8 cellular contexts compared by ENCODE assay signal in the genomic region with DNA sequence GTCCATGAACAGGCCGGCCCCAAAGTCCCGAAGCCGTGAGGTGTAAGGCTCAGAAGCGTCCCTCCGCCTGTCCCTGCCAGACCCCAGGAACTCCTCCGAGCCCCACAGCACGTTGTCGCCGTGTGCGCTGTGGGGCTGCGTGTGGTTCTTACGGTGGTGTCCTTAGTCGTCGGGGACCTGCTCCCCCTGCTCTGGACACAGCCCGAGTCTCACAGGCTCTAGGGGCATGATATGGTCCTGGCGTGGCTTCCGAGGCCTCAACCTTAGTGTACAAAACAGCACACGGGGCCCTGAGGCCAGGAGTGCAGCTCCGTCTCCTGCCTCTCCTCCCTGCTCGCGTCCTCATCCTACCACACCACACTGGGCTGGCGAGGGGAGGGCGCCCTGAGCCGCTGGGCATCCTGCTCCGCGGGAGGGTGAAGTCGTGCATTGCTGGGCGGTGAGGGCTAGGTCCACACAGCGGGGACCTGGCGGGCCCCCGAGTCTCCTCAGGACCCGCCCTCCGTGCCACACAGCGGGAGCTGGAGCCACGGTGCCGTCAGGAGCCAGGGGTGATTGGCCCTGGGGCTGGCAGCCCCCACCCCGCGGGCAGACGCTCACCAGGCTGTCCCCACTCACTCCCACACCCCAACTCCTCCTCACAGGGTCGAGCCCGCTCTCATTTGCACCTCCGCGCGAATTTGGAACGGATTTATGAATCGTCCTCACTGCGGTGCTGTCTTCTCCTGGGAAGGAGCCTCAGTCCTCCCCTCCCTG. TPM values are rescaled to one million over a fixed set of nuclear protein-coding genes. Genes with fewer than 3 reads are reported as not detected.
DNase-seq lines count a peak whose midpoint lies in the region; ATAC-seq, FAIRE-seq and TF ChIP-seq lines count a peak whose summit lies in the region.

No MANE protein-coding gene starts in this region.

- no peak overlapping the region for H3K27ac Mint-ChIP-seq in H9
- no peak overlapping the region for H3K27ac Mint-ChIP-seq in activated naive CD8-positive, alpha-beta T cell treated with anti-CD3 and anti-CD28 coated beads, Interleukin-2, amount 10 ng/mL, durations not matched to agents 7 days and 5 days

- H3K9me3 ChIP-seq in H9 (ENCODE audit: control insufficient read depth, low read depth, low read length): no peaks in the 10 kb centered on the region
- no peaks in the 10 kb centered on the region for H3K9me3 ChIP-seq in HepG2 (ENCODE audit: low read length)

- no peak overlapping the region for H3K4ac ChIP-seq in H9 (ENCODE audit: low read depth, low read length)

- no peak overlapping the region for H3K18ac ChIP-seq in H9 (ENCODE audit: insufficient read length, low read depth, low read length)

- peaks cover 24 to 29% of the 10 kb centered on the region in 2 experiments for H3K4me1 Mint-ChIP-seq in H9
- peaks cover 20% of the 10 kb centered on the region for H3K4me1 Mint-ChIP-seq in activated naive CD8-positive, alpha-beta T cell treated with anti-CD3 and anti-CD28 coated beads, Interleukin-2, amount 10 ng/mL, durations not matched to agents 7 days and 5 days

- peaks cover 4 to 6% of the 10 kb centered on the region in 2 experiments; a peak in 4 of 5 replicates for H3K36me3 ChIP-seq in HepG2 (replicated peaks in 1 of 2; ENCODE audit: control insufficient read depth in 1 of 2, insufficient read depth in 2 of 2, low read length in 2 of 2)

- POLR2A ChIA-PET in activated naive CD8-positive, alpha-beta T cell treated with anti-CD3 and anti-CD28 coated beads, Interleukin-2, amount 10 ng/mL, durations not matched to agents 7 days and 5 days (lab: Charles Lee): interaction anchor here (0.7 to 3.7 kb wide), 9 partner anchors 9 to 245 kb away, joined by 3 to 20 read pairs (median 4); a partner anchor contains a TSS
- POLR2A ChIA-PET in HepG2 (lab: Yijun Ruan, JAX): interaction anchor here (0.6 to 6.1 kb wide), 26 partner anchors 9 to 225 kb away, joined by 3 to 71 read pairs (median 5); a partner anchor contains a TSS

- H3K23me2 ChIP-seq in H9 (ENCODE audit: insufficient read length, low read depth, low read length, poor library complexity, severe bottlenecking): peaks cover 9% of the 10 kb centered on the region

- DNase-seq in H9 (no peak), HepG2 (ENCODE audit: low spot score) (no peak), urothelium cell line (ENCODE audit: low spot score) (peak; percentile 52), pons (ENCODE audit: low spot score) (no peak)
- no peak for DNase-seq in activated naive CD8-positive, alpha-beta T cell treated with anti-CD3 and anti-CD28 coated beads, Interleukin-2, amount 10 ng/mL, durations not matched to agents 7 days and 5 days

- H2AK5ac ChIP-seq in H9 (ENCODE audit: insufficient read length, low read length): no peak overlapping the region

- in situ Hi-C loops in HepG2 (cut with HindIII; ENCODE audit: extremely low pct_ligation_motif_present, low pct_unique_long_range_greater_than_20kb): no loop called here

- intact Hi-C loops in HepG2 (cut with micrococcal nuclease; ENCODE audit: unreplicated experiment): no loop called here

- H2BK15ac ChIP-seq in H9 (ENCODE audit: low read depth, low read length): no peak overlapping the region

- ATAC-seq in activated naive CD8-positive, alpha-beta T cell treated with anti-CD3 and anti-CD28 coated beads, Interleukin-2, amount 10 ng/mL, durations not matched to agents 7 days and 5 days (ENCODE audit: low read depth): no peak
- ATAC-seq in HepG2 (peak; percentile 11), GM21786 (IDR thresholded peaks at IDR 0.05; ENCODE audit: unreplicated experiment) (no peak), GM21528 (IDR thresholded peaks at IDR 0.05; ENCODE audit: low FRiP score, unreplicated experiment) (no peak)

- H3K4me3 Mint-ChIP-seq in H9: peak overlapping the region; percentile 60 to 77
- H3K4me3 Mint-ChIP-seq in activated naive CD8-positive, alpha-beta T cell treated with anti-CD3 and anti-CD28 coated beads, Interleukin-2, amount 10 ng/mL, durations not matched to agents 7 days and 5 days: peak overlapping the region; percentile 67

- H2AFZ ChIP-seq in H9 (ENCODE audit: low read length): no peak overlapping the region
- H2AFZ ChIP-seq in HepG2 (ENCODE audit: low read length): no peak overlapping the region

- TF ChIP-seq RAD21 in HepG2 (CRISPR knock-in tag; IDR thresholded peaks at IDR 0.05): no peak

- peaks cover 20% of the 10 kb centered on the region for H3K27me3 Mint-ChIP-seq in H9 (ENCODE audit: low read depth)
- H3K27me3 Mint-ChIP-seq in activated naive CD8-positive, alpha-beta T cell treated with anti-CD3 and anti-CD28 coated beads, Interleukin-2, amount 10 ng/mL, durations not matched to agents 7 days and 5 days: no peaks in the 10 kb centered on the region

- peaks cover 2% of the 10 kb centered on the region for H3K79me1 ChIP-seq in H9 (ENCODE audit: insufficient read depth, low read depth, low read length, poor library complexity, severe bottlenecking)

- CTCF ChIA-PET in HepG2 (lab: Yijun Ruan, JAX; ENCODE audit: low intra/inter-chr PET ratio, low total read pairs): interaction anchor here (1.0 kb wide), 1 partner anchor 92 kb away, joined by 3 read pairs; no protein-coding TSS in a partner anchor

- H3K4me1 ChIP-seq in H9 (ENCODE audit: insufficient read depth, low read length) (peaks cover 3% of the 10 kb centered on the region; the same call in 1 of the 2 replicates), HepG2 (ENCODE audit: insufficient read depth, low read length) (peaks cover 60% of the 10 kb centered on the region)

- H3K27ac ChIP-seq in 22Rv1: peak overlapping the region; percentile 85
- H3K27ac ChIP-seq in H9 (ENCODE audit: insufficient read length, low read depth, low read length): no peak overlapping the region
- peak overlapping the region; percentile 79 for H3K27ac ChIP-seq in HepG2 (ENCODE audit: extremely low read length, insufficient read depth, low read length)

- WGBS in H9 (ENCODE audit: extremely low coverage, insufficient read length, low lambda C conversion rate): no CpG with 5 or more reads among the region's 47 CpGs
- WGBS in HepG2 (ENCODE audit: low lambda C conversion rate): 27% methylated on average over 25 of the region's 47 CpGs

- H4K8ac ChIP-seq in H9 (replicated peaks; ENCODE audit: insufficient read length, low read depth, low read length): no peak overlapping the region

- no peak for FAIRE-seq in HepG2 (lab: Jason Lieb, UNC)
- FAIRE-seq in urothelium cell line (lab: Jason Lieb, UNC): peak; percentile 87

- no peak overlapping the region; the same call in 1 of the 2 replicates for H3K14ac ChIP-seq in H9 (ENCODE audit: insufficient read depth, low read length)

- no peak overlapping the region for H4K5ac ChIP-seq in H9 (ENCODE audit: insufficient read length, low read depth, low read length)

- TF ChIP-seq EP300 in HepG2 (IDR thresholded peaks at IDR 0.05; ENCODE audit: low read depth in 2 of 2, low read length in 2 of 2) (no peak), HepG2 (CRISPR knock-in tag; IDR thresholded peaks at IDR 0.05; ENCODE audit: borderline replicate concordance) (no peak)

- H2BK20ac ChIP-seq in H9 (ENCODE audit: low read depth, low read length, poor library complexity, severe bottlenecking): no peak overlapping the region

- H3K27me3 ChIP-seq in H9 (ENCODE audit: insufficient read depth, low read length) (no peaks in the 10 kb centered on the region; the same call in 1 of the 2 replicates), HepG2 (ENCODE audit: control insufficient read depth in 1 of 2, insufficient read depth in 2 of 2, low read length in 2 of 2) (no peaks in the 10 kb centered on the region)

- H3K56ac ChIP-seq in H9 (ENCODE audit: insufficient read length, low read depth, low read length): no peak overlapping the region

- no peaks in the 10 kb centered on the region for H3K9me3 Mint-ChIP-seq in H9
- no peaks in the 10 kb centered on the region for H3K9me3 Mint-ChIP-seq in activated naive CD8-positive, alpha-beta T cell treated with anti-CD3 and anti-CD28 coated beads, Interleukin-2, amount 10 ng/mL, durations not matched to agents 7 days and 5 days

- no peak overlapping the region for H3T11ph ChIP-seq in H9 (ENCODE audit: low read length)

- no peak overlapping the region for H2BK12ac ChIP-seq in H9 (ENCODE audit: insufficient read length, low read depth, low read length)

- H3K9ac ChIP-seq in H9 (ENCODE audit: extremely low read depth, insufficient read length, low read length): no peak overlapping the region
- peak overlapping the region; percentile 79 for H3K9ac ChIP-seq in HepG2 (ENCODE audit: insufficient read depth, low read depth, low read length)

- H4K20me1 ChIP-seq in H9 (ENCODE audit: control insufficient read depth, insufficient read depth, insufficient read length) (no peaks in the 10 kb centered on the region), HepG2 (ENCODE audit: insufficient read depth, low read length) (peaks cover 29% of the 10 kb centered on the region)

- peaks cover 0 to 10% (median 10%) of the 10 kb centered on the region in 3 experiments; a peak in 4 of 7 replicates for H3K36me3 Mint-ChIP-seq in H9 (ENCODE audit: insufficient read depth in 1 of 3, low read depth in 3 of 3)
- no peaks in the 10 kb centered on the region for H3K36me3 Mint-ChIP-seq in activated naive CD8-positive, alpha-beta T cell treated with anti-CD3 and anti-CD28 coated beads, Interleukin-2, amount 10 ng/mL, durations not matched to agents 7 days and 5 days

- H2BK5ac ChIP-seq in H9 (ENCODE audit: insufficient read length, low read length): no peak overlapping the region

- peak overlapping the region; percentile 64 for H3K4me2 ChIP-seq in H9 (ENCODE audit: insufficient read depth, insufficient read length, low read length)
- peak overlapping the region; percentile 94 for H3K4me2 ChIP-seq in HepG2 (ENCODE audit: low read depth, low read length)

- no peak overlapping the region for H2BK120ac ChIP-seq in H9 (ENCODE audit: low read depth, low read length, poor library complexity, severe bottlenecking)

- H3K79me2 ChIP-seq in H9 (ENCODE audit: insufficient read depth, low read length): peaks cover 16% of the 10 kb centered on the region; the same call in 1 of the 2 replicates
- peaks cover 38% of the 10 kb centered on the region for H3K79me2 ChIP-seq in HepG2 (ENCODE audit: insufficient read depth, low read length)

- BruUV-seq in HepG2 (replicated peaks; lab: Mats Ljungman, UMichigan): TSS peak; percentile 26

- H3K4me3 ChIP-seq in HepG2 (replicated peaks in 1 of 3; ENCODE audit: insufficient read depth in 1 of 3, low read depth in 2 of 3, low read length in 3 of 3): peak overlapping the region; percentile 74 to 91 (median 89)

- H3K23ac ChIP-seq in H9 (ENCODE audit: insufficient read length, low read depth, low read length): no peak overlapping the region

- TF ChIP-seq POLR2A in HepG2 (IDR thresholded peaks at IDR 0.05; ENCODE audit: insufficient read depth in 1 of 2, low read depth in 2 of 2, low read length in 2 of 2): peak in 1 of 2 experiments; percentile 28; a peak in 1 of 4 replicates

- no peak for TF ChIP-seq CTCF in 22Rv1 (IDR thresholded peaks at IDR 0.05)
- TF ChIP-seq CTCF in H9 (conservative IDR thresholded peaks at IDR 0.05): no peak
- TF ChIP-seq CTCF in HepG2 (CRISPR knock-in tag; IDR thresholded peaks at IDR 0.05): peak; percentile 4; the same call in 1 of the 2 replicates

- H4K91ac ChIP-seq in H9 (ENCODE audit: insufficient read length, low read depth, low read length): no peak overlapping the region

RNA-seq across cellular contexts. Expression of a gene that starts 1.1 kb away (rescaled TPM):
- total RNA-seq in H9 (2021) (31.4 and 33.7 TPM in 2 replicates), HepG2 (2016; rRNA removed; fragmentation: Illumina TruSeq; extraction: Trizol) (12.4 and 14.5 TPM in 2 replicates)
- 10 to 100 TPM; 18.3 to 20.4 TPM for total RNA-seq in activated naive CD8-positive, alpha-beta T cell treated with anti-CD3 and anti-CD28 coated beads, Interleukin-2, amount 10 ng/mL, durations not matched to agents 7 days and 5 days
- 2.1 and 2.3 TPM in 2 replicates for total RNA-seq in HepG2 (2016; cell fraction: cytosol; rRNA removed; fragmentation: Illumina TruSeq; extraction: Trizol; ENCODE audit: low read depth)
- total RNA-seq in HepG2 (2016; cell fraction: insoluble cytoplasmic fraction; rRNA removed; fragmentation: Illumina TruSeq; extraction: Trizol): 9.8 and 14.7 TPM in 2 replicates
- 7.6 TPM in 2 replicates for total RNA-seq in HepG2 (2016; cell fraction: membrane; rRNA removed; fragmentation: Illumina TruSeq; extraction: Trizol)
- 15.5 and 16.7 TPM in 2 replicates for total RNA-seq in HepG2 (2016; cell fraction: nucleus; rRNA removed; fragmentation: Illumina TruSeq; extraction: Trizol)
- 20.0 TPM in 2 replicates for polyA plus RNA-seq in HepG2 (2011; rRNA removed)
- polyA plus RNA-seq in HepG2 (2011; cell fraction: cytosol; rRNA removed): 17.1 and 19.4 TPM in 2 replicates
- 98.2 and 128 TPM in 2 replicates for polyA plus RNA-seq in HepG2 (2011; cell fraction: nucleus; rRNA removed)
- 16.1 and 26.5 TPM in 2 replicates for polyA plus RNA-seq in HepG2 (2012)
- 1.4 and 1.6 TPM in 2 replicates for polyA plus RNA-seq in HepG2 (2016; cell fraction: cytosol; fragmentation: Illumina TruSeq; extraction: Trizol; ENCODE audit: low read depth)
- polyA plus RNA-seq in HepG2 (2016; cell fraction: insoluble cytoplasmic fraction; fragmentation: Illumina TruSeq; extraction: Trizol; ENCODE audit: low read depth): 9.2 and 10.7 TPM in 2 replicates
- 4.3 and 4.6 TPM in 2 replicates for polyA plus RNA-seq in HepG2 (2016; cell fraction: membrane; fragmentation: Illumina TruSeq; extraction: Trizol; ENCODE audit: low read depth)
- 38.9 and 41.8 TPM in 2 replicates for polyA plus RNA-seq in HepG2 (2016; cell fraction: nucleus; fragmentation: Illumina TruSeq; extraction: Trizol; ENCODE audit: insufficient read depth, low read depth)
- 16.8 and 26.4 TPM in 2 replicates for polyA minus RNA-seq in HepG2 (2011; rRNA and poly(A)+ RNA removed; ENCODE audit: low replicate concordance)
- 8.0 and 9.5 TPM in 2 replicates for polyA minus RNA-seq in HepG2 (2011; cell fraction: cytosol; rRNA and poly(A)+ RNA removed)
- 11.9 and 15.8 TPM in 2 replicates for polyA minus RNA-seq in HepG2 (2011; cell fraction: nucleus; rRNA and poly(A)+ RNA removed)

RNA-seq across cellular contexts. Expression of a gene that starts 8.4 kb away (rescaled TPM):
- total RNA-seq in H9 (2021) (111 and 116 TPM in 2 replicates), HepG2 (2016; rRNA removed; fragmentation: Illumina TruSeq; extraction: Trizol) (323 and 338 TPM in 2 replicates)
- 10 to 100 TPM; 12.1 to 17.8 TPM for total RNA-seq in activated naive CD8-positive, alpha-beta T cell treated with anti-CD3 and anti-CD28 coated beads, Interleukin-2, amount 10 ng/mL, durations not matched to agents 7 days and 5 days
- 107 and 137 TPM in 2 replicates for total RNA-seq in HepG2 (2016; cell fraction: cytosol; rRNA removed; fragmentation: Illumina TruSeq; extraction: Trizol; ENCODE audit: low read depth)
- total RNA-seq in HepG2 (2016; cell fraction: insoluble cytoplasmic fraction; rRNA removed; fragmentation: Illumina TruSeq; extraction: Trizol): 327 and 331 TPM in 2 replicates
- 233 and 286 TPM in 2 replicates for total RNA-seq in HepG2 (2016; cell fraction: membrane; rRNA removed; fragmentation: Illumina TruSeq; extraction: Trizol)
- 125 and 146 TPM in 2 replicates for total RNA-seq in HepG2 (2016; cell fraction: nucleus; rRNA removed; fragmentation: Illumina TruSeq; extraction: Trizol)
- polyA plus RNA-seq in HepG2 (2011; rRNA removed): 338 and 382 TPM in 2 replicates
- polyA plus RNA-seq in HepG2 (2011; cell fraction: cytosol; rRNA removed): 241 and 431 TPM in 2 replicates
- polyA plus RNA-seq in HepG2 (2011; cell fraction: nucleus; rRNA removed): 366 and 457 TPM in 2 replicates
- polyA plus RNA-seq in HepG2 (2012): 191 and 311 TPM in 2 replicates
- polyA plus RNA-seq in HepG2 (2016; cell fraction: cytosol; fragmentation: Illumina TruSeq; extraction: Trizol; ENCODE audit: low read depth): 130 and 165 TPM in 2 replicates
- 344 and 389 TPM in 2 replicates for polyA plus RNA-seq in HepG2 (2016; cell fraction: insoluble cytoplasmic fraction; fragmentation: Illumina TruSeq; extraction: Trizol; ENCODE audit: low read depth)
- 207 and 239 TPM in 2 replicates for polyA plus RNA-seq in HepG2 (2016; cell fraction: membrane; fragmentation: Illumina TruSeq; extraction: Trizol; ENCODE audit: low read depth)
- 253 and 265 TPM in 2 replicates for polyA plus RNA-seq in HepG2 (2016; cell fraction: nucleus; fragmentation: Illumina TruSeq; extraction: Trizol; ENCODE audit: insufficient read depth, low read depth)
- 104 and 478 TPM in 2 replicates for polyA minus RNA-seq in HepG2 (2011; rRNA and poly(A)+ RNA removed; ENCODE audit: low replicate concordance)
- 138 and 160 TPM in 2 replicates for polyA minus RNA-seq in HepG2 (2011; cell fraction: cytosol; rRNA and poly(A)+ RNA removed)
- polyA minus RNA-seq in HepG2 (2011; cell fraction: nucleus; rRNA and poly(A)+ RNA removed): 31.5 and 42.4 TPM in 2 replicates

RNA-seq across cellular contexts. Expression of a gene that starts 10.7 kb away (rescaled TPM):
- total RNA-seq in H9 (2021): 28.7 and 29.7 TPM in 2 replicates
- total RNA-seq in activated naive CD8-positive, alpha-beta T cell treated with anti-CD3 and anti-CD28 coated beads, Interleukin-2, amount 10 ng/mL, durations not matched to agents 7 days and 5 days: 10 to 100 TPM; 64.8 to 65.2 TPM
- 14.5 and 24.8 TPM in 2 replicates for total RNA-seq in HepG2 (2016; rRNA removed; fragmentation: Illumina TruSeq; extraction: Trizol)
- 71.6 and 74.9 TPM in 2 replicates for total RNA-seq in HepG2 (2016; cell fraction: cytosol; rRNA removed; fragmentation: Illumina TruSeq; extraction: Trizol; ENCODE audit: low read depth)
- 13.5 and 25.0 TPM in 2 replicates for total RNA-seq in HepG2 (2016; cell fraction: insoluble cytoplasmic fraction; rRNA removed; fragmentation: Illumina TruSeq; extraction: Trizol)
- total RNA-seq in HepG2 (2016; cell fraction: membrane; rRNA removed; fragmentation: Illumina TruSeq; extraction: Trizol): 27.9 and 28.8 TPM in 2 replicates
- 28.8 and 33.6 TPM in 2 replicates for total RNA-seq in HepG2 (2016; cell fraction: nucleus; rRNA removed; fragmentation: Illumina TruSeq; extraction: Trizol)
- polyA plus RNA-seq in HepG2 (2011; rRNA removed): 8.3 and 10.9 TPM in 2 replicates
- polyA plus RNA-seq in HepG2 (2011; cell fraction: cytosol; rRNA removed): 5.9 and 7.5 TPM in 2 replicates
- polyA plus RNA-seq in HepG2 (2011; cell fraction: nucleus; rRNA removed): 73.2 and 80.4 TPM in 2 replicates
- polyA plus RNA-seq in HepG2 (2012): 12.4 and 18.7 TPM in 2 replicates
- 8.7 and 9.0 TPM in 2 replicates for polyA plus RNA-seq in HepG2 (2016; cell fraction: cytosol; fragmentation: Illumina TruSeq; extraction: Trizol; ENCODE audit: low read depth)
- polyA plus RNA-seq in HepG2 (2016; cell fraction: insoluble cytoplasmic fraction; fragmentation: Illumina TruSeq; extraction: Trizol; ENCODE audit: low read depth): 13.6 and 15.2 TPM in 2 replicates
- polyA plus RNA-seq in HepG2 (2016; cell fraction: membrane; fragmentation: Illumina TruSeq; extraction: Trizol; ENCODE audit: low read depth): 12.2 and 12.4 TPM in 2 replicates
- 87.1 and 90.3 TPM in 2 replicates for polyA plus RNA-seq in HepG2 (2016; cell fraction: nucleus; fragmentation: Illumina TruSeq; extraction: Trizol; ENCODE audit: insufficient read depth, low read depth)
- 38.8 and 69.4 TPM in 2 replicates for polyA minus RNA-seq in HepG2 (2011; rRNA and poly(A)+ RNA removed; ENCODE audit: low replicate concordance)
- polyA minus RNA-seq in HepG2 (2011; cell fraction: cytosol; rRNA and poly(A)+ RNA removed): 8.9 and 16.0 TPM in 2 replicates
- 22.5 and 26.8 TPM in 2 replicates for polyA minus RNA-seq in HepG2 (2011; cell fraction: nucleus; rRNA and poly(A)+ RNA removed)

RNA-seq across cellular contexts. Expression of a gene that starts 17.5 kb away (rescaled TPM):
- total RNA-seq in H9 (2021) (24.5 and 24.9 TPM in 2 replicates), HepG2 (2016; rRNA removed; fragmentation: Illumina TruSeq; extraction: Trizol) (240 and 297 TPM in 2 replicates)
- total RNA-seq in activated naive CD8-positive, alpha-beta T cell treated with anti-CD3 and anti-CD28 coated beads, Interleukin-2, amount 10 ng/mL, durations not matched to agents 7 days and 5 days: 10 to 100 TPM; 39.3 to 44.5 TPM
- total RNA-seq in HepG2 (2016; cell fraction: cytosol; rRNA removed; fragmentation: Illumina TruSeq; extraction: Trizol; ENCODE audit: low read depth): 152 and 156 TPM in 2 replicates
- 223 and 298 TPM in 2 replicates for total RNA-seq in HepG2 (2016; cell fraction: insoluble cytoplasmic fraction; rRNA removed; fragmentation: Illumina TruSeq; extraction: Trizol)
- 178 and 208 TPM in 2 replicates for total RNA-seq in HepG2 (2016; cell fraction: membrane; rRNA removed; fragmentation: Illumina TruSeq; extraction: Trizol)
- total RNA-seq in HepG2 (2016; cell fraction: nucleus; rRNA removed; fragmentation: Illumina TruSeq; extraction: Trizol): 220 and 223 TPM in 2 replicates
- polyA plus RNA-seq in HepG2 (2011; rRNA removed): 147 and 222 TPM in 2 replicates
- 94.7 and 118 TPM in 2 replicates for polyA plus RNA-seq in HepG2 (2011; cell fraction: cytosol; rRNA removed)
- polyA plus RNA-seq in HepG2 (2011; cell fraction: nucleus; rRNA removed): 1,015 and 1,225 TPM in 2 replicates
- 124 and 128 TPM in 2 replicates for polyA plus RNA-seq in HepG2 (2012)
- polyA plus RNA-seq in HepG2 (2016; cell fraction: cytosol; fragmentation: Illumina TruSeq; extraction: Trizol; ENCODE audit: low read depth): 113 and 134 TPM in 2 replicates
- polyA plus RNA-seq in HepG2 (2016; cell fraction: insoluble cytoplasmic fraction; fragmentation: Illumina TruSeq; extraction: Trizol; ENCODE audit: low read depth): 235 and 242 TPM in 2 replicates
- 149 and 175 TPM in 2 replicates for polyA plus RNA-seq in HepG2 (2016; cell fraction: membrane; fragmentation: Illumina TruSeq; extraction: Trizol; ENCODE audit: low read depth)
- 499 and 551 TPM in 2 replicates for polyA plus RNA-seq in HepG2 (2016; cell fraction: nucleus; fragmentation: Illumina TruSeq; extraction: Trizol; ENCODE audit: insufficient read depth, low read depth)
- 38.6 and 144 TPM in 2 replicates for polyA minus RNA-seq in HepG2 (2011; rRNA and poly(A)+ RNA removed; ENCODE audit: low replicate concordance)
- 47.2 and 54.9 TPM in 2 replicates for polyA minus RNA-seq in HepG2 (2011; cell fraction: cytosol; rRNA and poly(A)+ RNA removed)
- 202 and 210 TPM in 2 replicates for polyA minus RNA-seq in HepG2 (2011; cell fraction: nucleus; rRNA and poly(A)+ RNA removed)

RNA-seq across cellular contexts. Expression of a gene that starts 18.4 kb away (rescaled TPM):
- total RNA-seq in H9 (2021) (0.13 and 0.22 TPM in 2 replicates), HepG2 (2016; rRNA removed; fragmentation: Illumina TruSeq; extraction: Trizol) (not detected in 2 replicates)
- total RNA-seq in activated naive CD8-positive, alpha-beta T cell treated with anti-CD3 and anti-CD28 coated beads, Interleukin-2, amount 10 ng/mL, durations not matched to agents 7 days and 5 days: not detected
- not detected in 2 replicates for total RNA-seq in HepG2 (2016; cell fraction: cytosol; rRNA removed; fragmentation: Illumina TruSeq; extraction: Trizol; ENCODE audit: low read depth)
- not detected in 2 replicates for total RNA-seq in HepG2 (2016; cell fraction: insoluble cytoplasmic fraction; rRNA removed; fragmentation: Illumina TruSeq; extraction: Trizol)
- total RNA-seq in HepG2 (2016; cell fraction: membrane; rRNA removed; fragmentation: Illumina TruSeq; extraction: Trizol): not detected in 2 replicates
- total RNA-seq in HepG2 (2016; cell fraction: nucleus; rRNA removed; fragmentation: Illumina TruSeq; extraction: Trizol): not detected in 2 replicates
- not detected in 2 replicates for polyA plus RNA-seq in HepG2 (2011; rRNA removed)
- not detected in 2 replicates for polyA plus RNA-seq in HepG2 (2011; cell fraction: cytosol; rRNA removed)
- not detected in 2 replicates for polyA plus RNA-seq in HepG2 (2011; cell fraction: nucleus; rRNA removed)
- polyA plus RNA-seq in HepG2 (2012): 0.07 TPM in 1 of 2 replicates, not detected in the other
- not detected in 2 replicates for polyA plus RNA-seq in HepG2 (2016; cell fraction: cytosol; fragmentation: Illumina TruSeq; extraction: Trizol; ENCODE audit: low read depth)
- not detected in 2 replicates for polyA plus RNA-seq in HepG2 (2016; cell fraction: insoluble cytoplasmic fraction; fragmentation: Illumina TruSeq; extraction: Trizol; ENCODE audit: low read depth)
- polyA plus RNA-seq in HepG2 (2016; cell fraction: membrane; fragmentation: Illumina TruSeq; extraction: Trizol; ENCODE audit: low read depth): not detected in 2 replicates
- polyA plus RNA-seq in HepG2 (2016; cell fraction: nucleus; fragmentation: Illumina TruSeq; extraction: Trizol; ENCODE audit: insufficient read depth, low read depth): not detected in 2 replicates
- 0.05 TPM in 1 of 2 replicates, not detected in the other for polyA minus RNA-seq in HepG2 (2011; rRNA and poly(A)+ RNA removed; ENCODE audit: low replicate concordance)
- polyA minus RNA-seq in HepG2 (2011; cell fraction: cytosol; rRNA and poly(A)+ RNA removed): not detected in 2 replicates
- polyA minus RNA-seq in HepG2 (2011; cell fraction: nucleus; rRNA and poly(A)+ RNA removed): not detected in 2 replicates
